29 cellular contexts compared by ENCODE assay signal in genomic region chr17:28147026-28147425, GRCh38.
A peak's percentile ranks its signal among the peaks of the same experiment; 100 is the strongest.
DNase-seq lines count a peak whose midpoint lies in the region; ATAC-seq, FAIRE-seq and TF ChIP-seq lines count a peak whose summit lies in the region.
"Had no signal": no experiment of that assay in that cellular context is flagged by ENCODE, and none has a peak within 500 bp of the region (broad histone marks: within the 10 kb centered on the region; RNA-seq: fewer than 3 reads in every experiment).

No MANE protein-coding gene starts in this region.

- DNase-seq in A549 (ENCODE audit: low read depth in 1 of 2, low spot score in 1 of 2), result no peak
- DNase-seq in NCI-H1105 treated with DMSO at 0.1 percent for 48 hours (lab: John Stamatoyannopoulos, UW), result peak; percentile 90
- DNase-seq in NCI-H774 (lab: John Stamatoyannopoulos, UW), result peak; percentile 45
- DNase-seq in fibroblast of lung (ENCODE audit: low read depth in 2 of 2), result peak; percentile 14 to 16
- DNase-seq in midbrain (lab: John Stamatoyannopoulos, UW), result no peak
- no peak for DNase-seq in CD1c-positive myeloid dendritic cell (ENCODE audit: extremely low spot score)
- no peak for DNase-seq in GM12892 (ENCODE audit: insufficient read length)
- no peak for DNase-seq in stimulated activated CD4-positive, alpha-beta T cell treated with anti-CD3 and anti-CD28 coated beads, Interleukin-2, amount 100 ng/mL, for 24 hours
- DNase-seq: activated CD4-positive, alpha-beta T cell treated with anti-CD3 and anti-CD28 coated beads for 48 hours; activated CD8-positive, alpha-beta memory T cell treated with anti-CD3 and anti-CD28 coated beads for 24 hours; activated gamma-delta T cell; activated naive CD8-positive, alpha-beta T cell treated with anti-CD3 and anti-CD28 coated beads, Interleukin-2, amount 50 U/mL, for 24 hours; CD4-positive, CD25-positive, alpha-beta regulatory T cell; cerebellar nuclear complex; heart left ventricle; Kasumi-1; lower lobe of right lung; MV-4-11; NCI-H2029; pancreas; Peyer's patch; SIG-M5; stimulated activated CD4-positive, alpha-beta T cell treated with anti-CD3 and anti-CD28 coated beads, Interleukin-1b, Interleukin-23, amount 100 ng/mL, for 48 hours; T-helper 9 cell; upper lobe of left lung; WERI-Rb-1 had no signal

- H3K9ac ChIP-seq in fibroblast of lung (ENCODE audit: insufficient read depth, low read length), result no peak overlapping the region

- peaks cover 4% of the 10 kb centered on the region; the same call in 1 of the 3 replicates for H3K4me1 ChIP-seq in A549
- peaks cover 2% of the 10 kb centered on the region for H3K4me1 ChIP-seq in fibroblast of lung (ENCODE audit: control insufficient read depth, extremely low read depth, insufficient read depth, low read length)
- H3K4me1 ChIP-seq: lower lobe of right lung, Peyer's patch, upper lobe of left lung had no signal

- no peaks in the 10 kb centered on the region for H3K27me3 ChIP-seq in fibroblast of lung (ENCODE audit: control insufficient read depth, insufficient read depth, low read length)
- H3K27me3 ChIP-seq: heart left ventricle, pancreas, Peyer's patch, upper lobe of left lung had no signal

- TF ChIP-seq POLR2A in A549 (IDR thresholded peaks at IDR 0.05; ENCODE audit: low read length) (no peak), GM12892 (IDR thresholded peaks at IDR 0.05; ENCODE audit: low read depth, low read length) (no peak)

- H3K36me3 ChIP-seq in fibroblast of lung (ENCODE audit: control insufficient read depth, insufficient read depth, low read length), result no peaks in the 10 kb centered on the region
- H3K36me3 ChIP-seq: lower lobe of right lung, pancreas, upper lobe of left lung, WERI-Rb-1 had no signal

- no peaks in the 10 kb centered on the region for H4K20me1 ChIP-seq in fibroblast of lung (ENCODE audit: control insufficient read depth, extremely low read depth, insufficient read depth, low read length)

- FAIRE-seq in A549 (lab: Jason Lieb, UNC) (peak; percentile 84), GM12892 (lab: Jason Lieb, UNC) (no peak)
- FAIRE-seq: H54, pancreas had no signal

- CTCF ChIA-PET in A549 (lab: Yijun Ruan, JAX), result interaction anchor here (0.7 to 1.0 kb wide), 2 partner anchors 11 to 14 kb away, joined by 3 to 5 read pairs; no protein-coding TSS in a partner anchor

- H3K27ac ChIP-seq in A549 (no peak overlapping the region), fibroblast of lung (ENCODE audit: insufficient read depth, low read length) (no peak overlapping the region)
- H3K27ac ChIP-seq: 22Rv1, heart left ventricle, lower lobe of right lung, pancreas, Peyer's patch, upper lobe of left lung, WERI-Rb-1 had no signal

- no peaks in the 10 kb centered on the region for H3K9me3 ChIP-seq in A549
- no peaks in the 10 kb centered on the region for H3K9me3 ChIP-seq in fibroblast of lung (ENCODE audit: control insufficient read depth, insufficient read depth, low read depth, low read length)
- H3K9me3 ChIP-seq: heart left ventricle, lower lobe of right lung, pancreas, Peyer's patch, upper lobe of left lung had no signal

- TF ChIP-seq RAD21 in A549 (conservative IDR thresholded peaks at IDR 0.05 in 1 of 2, IDR thresholded peaks at IDR 0.05 in 1 of 2), result no peak

- POLR2A ChIA-PET in A549 (lab: Yijun Ruan, JAX), result no interaction called here

- TF ChIP-seq CTCF in A549 (IDR thresholded peaks at IDR 0.05) (no peak), fibroblast of lung (conservative IDR thresholded peaks at IDR 0.05 in 1 of 2, IDR thresholded peaks at IDR 0.05 in 1 of 2; ENCODE audit: low read depth in 1 of 2, low read length in 2 of 2) (no peak)

- H2AFZ ChIP-seq in fibroblast of lung (ENCODE audit: low read length), result no peak overlapping the region

- no peak for ATAC-seq in A549
- ATAC-seq: activated naive CD8-positive, alpha-beta T cell treated with anti-CD3 and anti-CD28 coated beads, Interleukin-2, amount 50 U/mL, for 24 hours; heart left ventricle; lower lobe of right lung had no signal

- TF ChIP-seq EP300 in A549 (IDR thresholded peaks at IDR 0.05), result no peak

- no peaks in the 10 kb centered on the region for H3K79me2 ChIP-seq in fibroblast of lung (ENCODE audit: control insufficient read depth, insufficient read depth, low read length)

- H3K4me3 ChIP-seq in A549, result no peak overlapping the region
- no peak overlapping the region for H3K4me3 ChIP-seq in fibroblast of lung (replicated peaks in 1 of 4; ENCODE audit: control extremely low read depth in 1 of 4, insufficient read depth in 1 of 4, low read depth in 3 of 4, low read length in 4 of 4)
- H3K4me3 ChIP-seq: heart left ventricle, lower lobe of right lung, pancreas, Peyer's patch, smooth muscle cell, upper lobe of left lung had no signal

- H3K4me2 ChIP-seq in A549 (no peak overlapping the region), fibroblast of lung (ENCODE audit: extremely low read depth, insufficient read depth, low read length) (no peak overlapping the region)
- H3K4me2 ChIP-seq: smooth muscle cell had no signal

TF ChIP-seq in A549, 52 proteins besides CTCF, POLR2A, EP300 and RAD21:
- TF ChIP-seq EHMT2 (IDR thresholded peaks at IDR 0.05; ENCODE audit: low read depth), result no peak

Comparison
In these comparisons a context has a peak if more than half of its experiments do, and no peak if none do; other contexts are left out.
1. DNase-seq: peak in NCI-H1105 treated with DMSO at 0.1 percent for 48 hours (single experiment), NCI-H774 (single experiment) and fibroblast of lung (2 of 2); none in A549 (0 of 2), midbrain (single experiment), CD1c-positive myeloid dendritic cell (single experiment), GM12892 (single experiment) and stimulated activated CD4-positive, alpha-beta T cell treated with anti-CD3 and anti-CD28 coated beads, Interleukin-2, amount 100 ng/mL, for 24 hours (0 of 2).